In the genomic region with DNA sequence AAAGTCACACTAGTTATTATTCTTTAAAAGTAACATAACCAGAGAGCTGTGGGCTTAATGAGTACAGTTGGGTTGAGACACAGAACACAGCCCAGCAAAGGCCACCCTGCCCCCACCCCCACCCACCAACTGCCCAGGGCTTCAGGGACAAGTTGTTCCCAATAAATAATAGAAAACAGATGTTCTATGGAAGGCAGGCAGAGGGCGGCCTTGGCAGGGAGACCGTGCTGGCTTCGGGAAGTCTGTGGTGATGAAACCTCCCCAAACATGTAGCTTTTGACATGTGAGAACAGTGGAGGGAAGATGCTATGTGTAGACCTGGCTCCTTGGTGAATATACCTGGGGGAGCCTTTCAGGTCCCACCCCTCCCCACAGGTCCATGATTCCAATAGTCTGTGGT, we compare ENCODE assay signal across 8 cellular contexts. TPM values are rescaled to one million over a fixed set of nuclear protein-coding genes. Genes with fewer than 3 reads are reported as not detected.
A peak's percentile ranks its signal among the peaks of the same experiment; 100 is the strongest.
DNase-seq lines count a peak whose midpoint lies in the region; ATAC-seq and TF ChIP-seq lines count a peak whose summit lies in the region.

No MANE protein-coding gene starts in this region.

- no peak overlapping the region for H3K9ac ChIP-seq in endodermal cell (ENCODE audit: extremely low read depth, low read length, poor library complexity, severe bottlenecking)

- H3K36me3 ChIP-seq in endodermal cell (ENCODE audit: control insufficient read depth, insufficient read depth, low read length): no peaks in the 10 kb centered on the region

- POLR2A ChIA-PET in naive thymus-derived CD8-positive, alpha-beta T cell (lab: Charles Lee): interaction anchor here (0.9 to 45.2 kb wide), 9 partner anchors 8 to 254 kb away, joined by 3 to 1842 read pairs (median 6); a partner anchor contains a TSS
- POLR2A ChIA-PET in HEK293T (lab: Yijun Ruan, JAX): no interaction called here

- H3K9me3 ChIP-seq in endodermal cell (ENCODE audit: control insufficient read depth, low read length): no peaks in the 10 kb centered on the region

- no peaks in the 10 kb centered on the region for H3K27me3 ChIP-seq in endodermal cell (ENCODE audit: control insufficient read depth, insufficient read depth, low read length, poor library complexity, severe bottlenecking)

- peak; percentile 43 for TF ChIP-seq CTCF in endodermal cell (conservative IDR thresholded peaks at IDR 0.05)

- no peaks in the 10 kb centered on the region for H3K36me3 Mint-ChIP-seq in endodermal cell (ENCODE audit: low read depth)
- peaks cover 18 to 73% (median 43%) of the 10 kb centered on the region in 3 donors for H3K36me3 Mint-ChIP-seq in naive thymus-derived CD8-positive, alpha-beta T cell

- WGBS in endodermal cell (ENCODE audit: insufficient coverage in 1 of 2, insufficient read length in 1 of 2), 2 experiments: 85% methylated on average over 3 of the region's 3 CpGs; no CpG with 5 or more reads in 1 of the 2 experiments

- CTCF ChIA-PET in HEK293T (lab: Yijun Ruan, JAX): interaction anchor here (1.0 kb wide), 1 partner anchor 9 kb away, joined by 3 read pairs; no protein-coding TSS in a partner anchor

- no peaks in the 10 kb centered on the region for H3K27me3 Mint-ChIP-seq in endodermal cell (ENCODE audit: insufficient read depth)
- H3K27me3 Mint-ChIP-seq in naive thymus-derived CD8-positive, alpha-beta T cell: no peaks in the 10 kb centered on the region

- no peak for ATAC-seq in naive thymus-derived CD8-positive, alpha-beta T cell

- no peak overlapping the region for H3K27ac ChIP-seq in endodermal cell (ENCODE audit: low read depth, low read length)

- no peak overlapping the region for H3K4me3 Mint-ChIP-seq in endodermal cell
- H3K4me3 Mint-ChIP-seq in naive thymus-derived CD8-positive, alpha-beta T cell: peak overlapping the region in 9 of 10 donors; percentile 49 to 79 (median 70)

- peak; percentile 75 for DNase-seq in AG20443 (ENCODE audit: low spot score)
- DNase-seq in NCI-H82 treated with DMSO at 0.1 percent for 48 hours (lab: John Stamatoyannopoulos, UW; ENCODE audit: unreplicated experiment): peak; percentile 41
- no peak for DNase-seq in endodermal cell
- no peak for DNase-seq in naive thymus-derived CD8-positive, alpha-beta T cell
- DNase-seq in RKO (ENCODE audit: low spot score): no peak
- no peak for DNase-seq in HEK293T (ENCODE audit: extremely low spot score)
- no peak for DNase-seq in MV-4-11 (lab: John Stamatoyannopoulos, UW)
- no peak for DNase-seq in DMS114 treated with DMSO at 0.1 percent for 48 hours (lab: John Stamatoyannopoulos, UW; ENCODE audit: unreplicated experiment)

- no peak overlapping the region for H3K27ac Mint-ChIP-seq in endodermal cell
- H3K27ac Mint-ChIP-seq in naive thymus-derived CD8-positive, alpha-beta T cell: peak overlapping the region; percentile 69 to 99 (median 88)

- peaks cover 16% of the 10 kb centered on the region for H3K4me1 ChIP-seq in endodermal cell (ENCODE audit: control insufficient read depth, insufficient read depth, low read length)

- peaks cover 2% of the 10 kb centered on the region for H3K9me3 Mint-ChIP-seq in endodermal cell
- peaks cover 0 to 3% (median 0%) of the 10 kb centered on the region in 9 donors for H3K9me3 Mint-ChIP-seq in naive thymus-derived CD8-positive, alpha-beta T cell

- peaks cover 22% of the 10 kb centered on the region for H3K4me1 Mint-ChIP-seq in endodermal cell
- peaks cover 41 to 93% (median 87%) of the 10 kb centered on the region in 4 donors for H3K4me1 Mint-ChIP-seq in naive thymus-derived CD8-positive, alpha-beta T cell

- no peak overlapping the region for H3K4me3 ChIP-seq in endodermal cell (ENCODE audit: low read length)

TF ChIP-seq in HEK293T, 16 proteins besides CTCF, POLR2A, EP300 and RAD21:
- TF ChIP-seq ELF4 (IDR thresholded peaks at IDR 0.05) (no peak), LEF1 (IDR thresholded peaks at IDR 0.05; ENCODE audit: borderline replicate concordance) (no peak), ARNT (IDR thresholded peaks at IDR 0.05) (no peak), SP1 (IDR thresholded peaks at IDR 0.05) (no peak), L3MBTL2 (conservative IDR thresholded peaks at IDR 0.05) (no peak), FOXA1 (IDR thresholded peaks at IDR 0.05) (no peak), CTBP1 (IDR thresholded peaks at IDR 0.05; ENCODE audit: borderline replicate concordance) (no peak), SUZ12 (IDR thresholded peaks at IDR 0.05) (no peak), BHLHE40 (IDR thresholded peaks at IDR 0.05; ENCODE audit: borderline replicate concordance) (no peak), FOXM1 (IDR thresholded peaks at IDR 0.05; ENCODE audit: borderline replicate concordance) (no peak), HDGF (IDR thresholded peaks at IDR 0.05; ENCODE audit: borderline replicate concordance) (no peak), ZNF384 (IDR thresholded peaks at IDR 0.05) (no peak), NFRKB (IDR thresholded peaks at IDR 0.05) (no peak), TARDBP (IDR thresholded peaks at IDR 0.05) (no peak), FOXK2 (IDR thresholded peaks at IDR 0.05) (no peak)
- TF ChIP-seq, protein P1, sequence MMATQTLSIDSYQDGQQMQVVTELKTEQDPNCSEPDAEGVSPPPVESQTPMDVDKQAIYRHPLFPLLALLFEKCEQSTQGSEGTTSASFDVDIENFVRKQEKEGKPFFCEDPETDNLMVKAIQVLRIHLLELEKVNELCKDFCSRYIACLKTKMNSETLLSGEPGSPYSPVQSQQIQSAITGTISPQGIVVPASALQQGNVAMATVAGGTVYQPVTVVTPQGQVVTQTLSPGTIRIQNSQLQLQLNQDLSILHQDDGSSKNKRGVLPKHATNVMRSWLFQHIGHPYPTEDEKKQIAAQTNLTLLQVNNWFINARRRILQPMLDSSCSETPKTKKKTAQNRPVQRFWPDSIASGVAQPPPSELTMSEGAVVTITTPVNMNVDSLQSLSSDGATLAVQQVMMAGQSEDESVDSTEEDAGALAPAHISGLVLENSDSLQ (IDR thresholded peaks at IDR 0.05): no peak

RNA-seq across cellular contexts. Expression of a gene that starts 10.0 kb away (rescaled TPM):
- 1 to 10 TPM; 3.6 to 8.2 TPM for total RNA-seq in endodermal cell
- polyA plus RNA-seq in endodermal cell (2013, experiment 1 of 2): 3.1 TPM
- polyA plus RNA-seq in endodermal cell (2013, experiment 2 of 2): 2.6 TPM
- 100 to 1,000 TPM; 125 to 126 TPM for total RNA-seq in naive thymus-derived CD8-positive, alpha-beta T cell
- polyA plus RNA-seq in naive thymus-derived CD8-positive, alpha-beta T cell: 1 to 10 TPM; 3.7 to 7.0 (median 4.9) TPM

RNA-seq across cellular contexts. Expression of a gene that starts 39.6 kb away (rescaled TPM):
- total RNA-seq in endodermal cell: 10 to 100 TPM; 17.9 to 21.9 TPM
- 30.5 TPM for polyA plus RNA-seq in endodermal cell (2013, experiment 1 of 2)
- polyA plus RNA-seq in endodermal cell (2013, experiment 2 of 2): 27.9 TPM
- 100 to 1,000 TPM; 143 to 144 TPM for total RNA-seq in naive thymus-derived CD8-positive, alpha-beta T cell
- polyA plus RNA-seq in naive thymus-derived CD8-positive, alpha-beta T cell: 10 to 100 TPM in 1 of 3 donors, 1 to 10 TPM in 2; 6.3 to 11.8 (median 9.4) TPM

Comparison
In these comparisons a context has a peak if more than half of its experiments do, and no peak if none do; other contexts are left out.
1. DNase-seq: peak in AG20443 (single experiment) and NCI-H82 treated with DMSO at 0.1 percent for 48 hours (single experiment); none in endodermal cell (single experiment), naive thymus-derived CD8-positive, alpha-beta T cell (0 of 10), RKO (single experiment), HEK293T (single experiment), MV-4-11 (single experiment) and DMS114 treated with DMSO at 0.1 percent for 48 hours (single experiment).
2. RNA of a gene that starts 10.0 kb away (total RNA-seq): 125 to 126 TPM in naive thymus-derived CD8-positive, alpha-beta T cell; 3.6 to 8.2 TPM in endodermal cell; every median in the first group is over 10 times any median in the second.
3. RNA of a gene that starts 39.6 kb away (total RNA-seq): 143 to 144 TPM in naive thymus-derived CD8-positive, alpha-beta T cell; 17.9 to 21.9 TPM in endodermal cell; every median in the first group is over 4 times any median in the second.